In genomic region chr4:2441393-2442174, GRCh38 we compare ENCODE assay signal across 8 cellular contexts. TPM values are rescaled to one million over a fixed set of nuclear protein-coding genes. Genes with fewer than 3 reads are reported as not detected.
DNase-seq lines count a peak whose midpoint lies in the region; ATAC-seq and TF ChIP-seq lines count a peak whose summit lies in the region.

No MANE protein-coding gene starts in this region.

- intact Hi-C loops in thyroid gland (cut with DNase I), result no loop called here

- H3K36me3 ChIP-seq in thyroid gland, result no peaks in the 10 kb centered on the region

- TF ChIP-seq POLR2A in thyroid gland (IDR thresholded peaks at IDR 0.05), result no peak

- H3K4me3 ChIP-seq in thyroid gland (replicated peaks in 1 of 3), result no peak overlapping the region

- TF ChIP-seq CTCF in thyroid gland (IDR thresholded peaks at IDR 0.05), result peak; percentile 30 to 60 (median 46)

- no peaks in the 10 kb centered on the region for H3K9me3 Mint-ChIP-seq in activated CD4-positive, alpha-beta T cell treated with anti-CD3 and anti-CD28 coated beads, Interleukin-2, amount 10 ng/mL, durations not matched to agents 7 days and 5 days
- H3K9me3 Mint-ChIP-seq in effector memory CD8-positive, alpha-beta T cell, result no peaks in the 10 kb centered on the region
- H3K9me3 Mint-ChIP-seq in naive thymus-derived CD8-positive, alpha-beta T cell, result no peaks in the 10 kb centered on the region

- 47 to 50% methylated on average over 10 to 11 of the region's 14 CpGs for WGBS in thyroid gland, 2 donors

- no peak overlapping the region for H3K4me3 Mint-ChIP-seq in activated CD4-positive, alpha-beta T cell treated with anti-CD3 and anti-CD28 coated beads, Interleukin-2, amount 10 ng/mL, durations not matched to agents 7 days and 5 days
- H3K4me3 Mint-ChIP-seq in effector memory CD8-positive, alpha-beta T cell, result peak overlapping the region in 1 of 2 donors; percentile 9
- no peak overlapping the region for H3K4me3 Mint-ChIP-seq in naive thymus-derived CD8-positive, alpha-beta T cell

- CTCF ChIA-PET in activated CD4-positive, alpha-beta T cell treated with anti-CD3 and anti-CD28 coated beads, Interleukin-2, amount 10 ng/mL, durations not matched to agents 7 days and 5 days (lab: Charles Lee), result interaction anchor here (0.6 to 3.5 kb wide), 18 partner anchors 9 to 222 kb away, joined by 3 to 22 read pairs (median 4); partner anchors contain the start of genes HAUS3, POLN and RNF4

- no peaks in the 10 kb centered on the region for H3K9me3 ChIP-seq in thyroid gland

- H3K4me1 Mint-ChIP-seq in activated CD4-positive, alpha-beta T cell treated with anti-CD3 and anti-CD28 coated beads, Interleukin-2, amount 10 ng/mL, durations not matched to agents 7 days and 5 days, result peaks cover 3% of the 10 kb centered on the region
- peaks cover 4 to 5% of the 10 kb centered on the region in 2 donors for H3K4me1 Mint-ChIP-seq in effector memory CD8-positive, alpha-beta T cell (ENCODE audit: low read depth in 2 of 2)
- H3K4me1 Mint-ChIP-seq in naive thymus-derived CD8-positive, alpha-beta T cell, result peaks cover 2 to 7% (median 4%) of the 10 kb centered on the region in 4 donors

- ATAC-seq in HG02870 (IDR thresholded peaks at IDR 0.05; ENCODE audit: unreplicated experiment), result peak; percentile 68
- peak; percentile 99 for ATAC-seq in effector memory CD8-positive, alpha-beta T cell (replicated peaks)
- peak; percentile 99 for ATAC-seq in naive thymus-derived CD8-positive, alpha-beta T cell

- no peaks in the 10 kb centered on the region for H3K36me3 Mint-ChIP-seq in activated CD4-positive, alpha-beta T cell treated with anti-CD3 and anti-CD28 coated beads, Interleukin-2, amount 10 ng/mL, durations not matched to agents 7 days and 5 days (ENCODE audit: low read depth)
- no peaks in the 10 kb centered on the region for H3K36me3 Mint-ChIP-seq in effector memory CD8-positive, alpha-beta T cell (ENCODE audit: insufficient read depth)
- no peaks in the 10 kb centered on the region for H3K36me3 Mint-ChIP-seq in naive thymus-derived CD8-positive, alpha-beta T cell

- DNase-seq in SIG-M5 treated with dmso at 0.1 percent for 504 hours (lab: John Stamatoyannopoulos, UW; ENCODE audit: unreplicated experiment), result peak; percentile 55
- no peak for DNase-seq in SIG-M5 (lab: John Stamatoyannopoulos, UW)
- peak; percentile 83 to 91 for DNase-seq in NCI-H524 (lab: John Stamatoyannopoulos, UW)
- peak; percentile 76 for DNase-seq in activated CD4-positive, alpha-beta T cell treated with anti-CD3 and anti-CD28 coated beads, Interleukin-2, amount 10 ng/mL, durations not matched to agents 7 days and 5 days
- peak; percentile 68 to 73 (median 69) for DNase-seq in effector memory CD8-positive, alpha-beta T cell
- DNase-seq in naive thymus-derived CD8-positive, alpha-beta T cell, result peak; percentile 53 to 82 (median 64)
- DNase-seq in thyroid gland, result peak; percentile 52 to 57

- no peak overlapping the region for H3K27ac Mint-ChIP-seq in activated CD4-positive, alpha-beta T cell treated with anti-CD3 and anti-CD28 coated beads, Interleukin-2, amount 10 ng/mL, durations not matched to agents 7 days and 5 days
- peak overlapping the region in 1 of 2 donors; percentile 65 for H3K27ac Mint-ChIP-seq in effector memory CD8-positive, alpha-beta T cell
- peak overlapping the region in 1 of 10 donors; percentile 65 for H3K27ac Mint-ChIP-seq in naive thymus-derived CD8-positive, alpha-beta T cell

- no peaks in the 10 kb centered on the region for H3K4me1 ChIP-seq in thyroid gland

- no peaks in the 10 kb centered on the region for H3K27me3 ChIP-seq in thyroid gland

- POLR2A ChIA-PET in activated CD4-positive, alpha-beta T cell treated with anti-CD3 and anti-CD28 coated beads, Interleukin-2, amount 10 ng/mL, durations not matched to agents 7 days and 5 days (lab: Charles Lee), result no interaction called here
- POLR2A ChIA-PET in naive thymus-derived CD8-positive, alpha-beta T cell (lab: Charles Lee), result no interaction called here

- no peak overlapping the region for H3K27ac ChIP-seq in thyroid gland

- H3K27me3 Mint-ChIP-seq in activated CD4-positive, alpha-beta T cell treated with anti-CD3 and anti-CD28 coated beads, Interleukin-2, amount 10 ng/mL, durations not matched to agents 7 days and 5 days, result no peaks in the 10 kb centered on the region
- H3K27me3 Mint-ChIP-seq in effector memory CD8-positive, alpha-beta T cell, result no peaks in the 10 kb centered on the region
- no peaks in the 10 kb centered on the region for H3K27me3 Mint-ChIP-seq in naive thymus-derived CD8-positive, alpha-beta T cell

RNA-seq across cellular contexts. Expression of gene CFAP99, which starts 22.8 kb away (rescaled TPM):
- total RNA-seq in activated CD4-positive, alpha-beta T cell treated with anti-CD3 and anti-CD28 coated beads, Interleukin-2, amount 10 ng/mL, durations not matched to agents 7 days and 5 days, result not detected
- total RNA-seq in naive thymus-derived CD8-positive, alpha-beta T cell, result not detected
- under 1 TPM in 1 of 3 donors, not detected in 2; 0.05 TPM for polyA plus RNA-seq in naive thymus-derived CD8-positive, alpha-beta T cell
- total RNA-seq in thyroid gland, result 1 to 10 TPM in 2 of 4 donors, under 1 TPM in 1, not detected in 1; 0.27 to 1.9 (median 1.1) TPM

RNA-seq across cellular contexts. Expression of gene ZFYVE28, which starts 23.1 kb away (rescaled TPM):
- 10 to 100 TPM; 14.8 to 17.2 TPM for total RNA-seq in activated CD4-positive, alpha-beta T cell treated with anti-CD3 and anti-CD28 coated beads, Interleukin-2, amount 10 ng/mL, durations not matched to agents 7 days and 5 days
- total RNA-seq in naive thymus-derived CD8-positive, alpha-beta T cell, result 10 to 100 TPM; 11.8 to 12.3 TPM
- 1 to 10 TPM; 5.0 to 8.5 (median 6.4) TPM for polyA plus RNA-seq in naive thymus-derived CD8-positive, alpha-beta T cell
- 10 to 100 TPM in 3 of 4 donors, 1 to 10 TPM in 1; 8.9 to 19.1 (median 16.4) TPM for total RNA-seq in thyroid gland

RNA-seq across cellular contexts. Expression of gene RNF4, which starts 27.3 kb away (rescaled TPM):
- total RNA-seq in activated CD4-positive, alpha-beta T cell treated with anti-CD3 and anti-CD28 coated beads, Interleukin-2, amount 10 ng/mL, durations not matched to agents 7 days and 5 days, result 100 to 1,000 TPM in 1 of 2 experiments, 10 to 100 TPM in 1; 96.2 to 102 TPM
- 100 to 1,000 TPM in 1 of 2 experiments, 10 to 100 TPM in 1; 94.2 to 100 TPM for total RNA-seq in naive thymus-derived CD8-positive, alpha-beta T cell
- polyA plus RNA-seq in naive thymus-derived CD8-positive, alpha-beta T cell, result 10 to 100 TPM; 59.8 to 88.3 (median 73.3) TPM
- 10 to 100 TPM; 32.8 to 52.0 (median 43.0) TPM for total RNA-seq in thyroid gland
